ENCODE assay signal across 16 cellular contexts in the genomic region with DNA sequence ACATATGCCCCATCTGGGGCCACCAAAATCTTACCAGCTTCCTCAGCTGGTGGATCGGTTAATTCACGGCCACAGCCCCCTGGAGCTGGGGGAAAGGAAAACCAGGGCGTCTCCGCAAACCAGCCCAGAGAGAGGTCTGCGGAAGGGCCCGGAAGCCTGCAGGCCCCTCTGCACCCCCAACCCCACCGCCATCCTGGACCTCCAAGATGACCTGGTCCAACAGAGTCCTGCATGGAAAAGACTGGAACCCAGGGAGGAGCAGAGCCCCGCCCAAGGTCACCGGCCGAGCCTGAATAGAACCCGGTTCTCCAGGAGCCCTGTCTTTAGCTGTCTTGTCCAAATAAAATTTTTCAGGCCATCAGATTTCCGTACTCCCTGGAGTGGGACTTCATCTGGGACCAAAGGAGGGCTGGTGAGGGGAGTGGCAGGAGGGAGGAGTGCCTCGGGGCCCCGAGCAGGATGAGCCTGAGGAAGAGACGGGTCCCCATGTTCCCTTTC. TPM values are rescaled to one million over a fixed set of nuclear protein-coding genes. Genes with fewer than 3 reads are reported as not detected.
DNase-seq lines count a peak whose midpoint lies in the region; ATAC-seq and TF ChIP-seq lines count a peak whose summit lies in the region.
"Had no signal": no experiment of that assay in that cellular context is flagged by ENCODE, and none has a peak within 500 bp of the region (broad histone marks: within the 10 kb centered on the region; RNA-seq: fewer than 3 reads in every experiment).

No MANE protein-coding gene starts in this region.

- no peak overlapping the region for H3K27ac ChIP-seq in endodermal cell (ENCODE audit: low read depth, low read length)
- peak overlapping the region; percentile 44 for H3K27ac ChIP-seq in neural cell (ENCODE audit: low read length)
- H3K27ac ChIP-seq: gastroesophageal sphincter, neutrophil had no signal

- peaks cover 10% of the 10 kb centered on the region for H3K4me1 Mint-ChIP-seq in Caco-2 (ENCODE audit: low read depth, unreplicated experiment)
- H3K4me1 Mint-ChIP-seq in IgD-negative memory B cell = peaks cover 0 to 6% (median 2%) of the 10 kb centered on the region in 3 donors
- H3K4me1 Mint-ChIP-seq in endodermal cell = peaks cover 16% of the 10 kb centered on the region
- peaks cover 2% of the 10 kb centered on the region for H3K4me1 Mint-ChIP-seq in activated CD8-positive, alpha-beta memory T cell treated with anti-CD3 and anti-CD28 coated beads, Interleukin-2, amount 10 ng/mL, durations not matched to agents 7 days and 5 days

- intact Hi-C loops in Caco-2 (cut with micrococcal nuclease; ENCODE audit: unreplicated experiment) = no loop called here

- H2AFZ ChIP-seq in neural cell (ENCODE audit: low read depth, low read length) = no peak overlapping the region

- BruUV-seq in Caco-2 (replicated peaks; lab: Mats Ljungman, UMichigan) = no TSS peak

- no peaks in the 10 kb centered on the region for H3K36me3 Mint-ChIP-seq in Caco-2 (ENCODE audit: insufficient read depth, unreplicated experiment)
- H3K36me3 Mint-ChIP-seq in IgD-negative memory B cell = no peaks in the 10 kb centered on the region
- peaks cover 2% of the 10 kb centered on the region for H3K36me3 Mint-ChIP-seq in endodermal cell (ENCODE audit: low read depth)
- no peaks in the 10 kb centered on the region for H3K36me3 Mint-ChIP-seq in activated CD8-positive, alpha-beta memory T cell treated with anti-CD3 and anti-CD28 coated beads, Interleukin-2, amount 10 ng/mL, durations not matched to agents 7 days and 5 days

- POLR2A ChIA-PET in Caco-2 (lab: Charles Lee) = interaction anchor here (0.5 kb wide), 1 partner anchor 52 kb away, joined by 10 read pairs; no protein-coding TSS in a partner anchor

- DNase-seq in Caco-2 = no peak
- peak; percentile 51 for DNase-seq in endodermal cell
- DNase-seq in activated CD8-positive, alpha-beta memory T cell treated with anti-CD3 and anti-CD28 coated beads, Interleukin-2, amount 10 ng/mL, durations not matched to agents 7 days and 5 days = no peak
- no peak for DNase-seq in foreskin fibroblast
- DNase-seq: amniotic stem cell, MG63, NCI-H2029 treated with DMSO at 0.1 percent for 48 hours, NCI-H774, SHP77, small intestine had no signal

- H3K27ac Mint-ChIP-seq in Caco-2 (ENCODE audit: unreplicated experiment) (no peak overlapping the region), IgD-negative memory B cell (no peak overlapping the region), endodermal cell (no peak overlapping the region)
- no peak overlapping the region for H3K27ac Mint-ChIP-seq in activated CD8-positive, alpha-beta memory T cell treated with anti-CD3 and anti-CD28 coated beads, Interleukin-2, amount 10 ng/mL, durations not matched to agents 7 days and 5 days

- CTCF ChIA-PET in Caco-2 (lab: Charles Lee) = no interaction called here
- CTCF ChIA-PET in activated CD8-positive, alpha-beta memory T cell treated with anti-CD3 and anti-CD28 coated beads, Interleukin-2, amount 10 ng/mL, durations not matched to agents 7 days and 5 days (lab: Charles Lee) = no interaction called here

- H3K27me3 Mint-ChIP-seq in Caco-2 (ENCODE audit: insufficient read depth, unreplicated experiment) (peaks cover 16% of the 10 kb centered on the region), IgD-negative memory B cell (peaks cover 33% of the 10 kb centered on the region), endodermal cell (ENCODE audit: insufficient read depth) (peaks cover 19% of the 10 kb centered on the region)
- peaks cover 52% of the 10 kb centered on the region for H3K27me3 Mint-ChIP-seq in activated CD8-positive, alpha-beta memory T cell treated with anti-CD3 and anti-CD28 coated beads, Interleukin-2, amount 10 ng/mL, durations not matched to agents 7 days and 5 days

- no peaks in the 10 kb centered on the region for H3K79me2 ChIP-seq in neural cell (replicated peaks; ENCODE audit: insufficient read depth, low read length)

- H3K4me3 ChIP-seq in Caco-2 (ENCODE audit: low read depth, low read length) (no peak overlapping the region), endodermal cell (ENCODE audit: low read length) (no peak overlapping the region), neural cell (ENCODE audit: low read length) (peak overlapping the region; percentile 67), foreskin fibroblast (ENCODE audit: low read depth in 1 of 2, low read length in 2 of 2) (no peak overlapping the region)
- H3K4me3 ChIP-seq: MG63 had no signal

- no peaks in the 10 kb centered on the region for H3F3A ChIP-seq in neural cell (ENCODE audit: insufficient read depth, low read length, poor library complexity, severe bottlenecking)

- no peak for ATAC-seq in activated CD8-positive, alpha-beta memory T cell treated with anti-CD3 and anti-CD28 coated beads, Interleukin-2, amount 10 ng/mL, durations not matched to agents 7 days and 5 days
- ATAC-seq in HG03280 (IDR thresholded peaks at IDR 0.05; ENCODE audit: unreplicated experiment) = no peak

- no peaks in the 10 kb centered on the region for H4K20me1 ChIP-seq in neural cell (ENCODE audit: insufficient read depth)

- H3K9me3 ChIP-seq in Caco-2 (no peaks in the 10 kb centered on the region), endodermal cell (ENCODE audit: control insufficient read depth, low read length) (no peaks in the 10 kb centered on the region), neural cell (ENCODE audit: low read length) (no peaks in the 10 kb centered on the region)
- H3K9me3 ChIP-seq: gastroesophageal sphincter, HAP-1, neutrophil had no signal

- peak overlapping the region; percentile 8 for H3K4me2 ChIP-seq in neural cell (ENCODE audit: low read length)

- H3K9ac ChIP-seq in endodermal cell (ENCODE audit: extremely low read depth, low read length, poor library complexity, severe bottlenecking) = no peak overlapping the region
- H3K9ac ChIP-seq in neural cell (ENCODE audit: low read length) = peak overlapping the region; percentile 91

- H3K36me3 ChIP-seq in Caco-2 (ENCODE audit: control insufficient read depth, insufficient read depth, low read length) (no peaks in the 10 kb centered on the region), endodermal cell (ENCODE audit: control insufficient read depth, insufficient read depth, low read length) (no peaks in the 10 kb centered on the region), neural cell (ENCODE audit: insufficient read depth, low read length) (no peaks in the 10 kb centered on the region)
- H3K36me3 ChIP-seq: gastroesophageal sphincter, HAP-1, MG63, neutrophil had no signal

- no peak for TF ChIP-seq CTCF in Caco-2 (IDR thresholded peaks at IDR 0.05; ENCODE audit: insufficient read depth in 1 of 2, low read depth in 1 of 2, low read length in 1 of 2, severe bottlenecking in 1 of 2, unreplicated experiment in 1 of 2)
- TF ChIP-seq CTCF in endodermal cell (conservative IDR thresholded peaks at IDR 0.05) = no peak
- no peak for TF ChIP-seq CTCF in neural cell (IDR thresholded peaks at IDR 0.05; ENCODE audit: poor library complexity, severe bottlenecking)
- no peak for TF ChIP-seq CTCF in foreskin fibroblast (IDR thresholded peaks at IDR 0.05; ENCODE audit: low read depth, low read length)

- no peaks in the 10 kb centered on the region for H3K9me2 ChIP-seq in neural cell (ENCODE audit: insufficient read depth, low read length)

- H3K27me3 ChIP-seq in Caco-2 (replicated peaks; ENCODE audit: control insufficient read depth, insufficient read depth, low read length) (peaks cover 3% of the 10 kb centered on the region), endodermal cell (ENCODE audit: control insufficient read depth, insufficient read depth, low read length, poor library complexity, severe bottlenecking) (peaks cover 16% of the 10 kb centered on the region), neural cell (ENCODE audit: insufficient read depth, low read depth, low read length) (peaks cover 15% of the 10 kb centered on the region)

- H3K9me3 Mint-ChIP-seq in Caco-2 (ENCODE audit: unreplicated experiment) (no peaks in the 10 kb centered on the region), IgD-negative memory B cell (no peaks in the 10 kb centered on the region), endodermal cell (no peaks in the 10 kb centered on the region)
- no peaks in the 10 kb centered on the region for H3K9me3 Mint-ChIP-seq in activated CD8-positive, alpha-beta memory T cell treated with anti-CD3 and anti-CD28 coated beads, Interleukin-2, amount 10 ng/mL, durations not matched to agents 7 days and 5 days (ENCODE audit: low read depth)

- TF ChIP-seq RAD21 in neural cell (conservative IDR thresholded peaks at IDR 0.05) = no peak

- H3K4me3 Mint-ChIP-seq in Caco-2 (ENCODE audit: unreplicated experiment) = peak overlapping the region; percentile 67
- H3K4me3 Mint-ChIP-seq in IgD-negative memory B cell = peak overlapping the region; percentile 45 to 86 (median 72)
- peak overlapping the region; percentile 92 for H3K4me3 Mint-ChIP-seq in endodermal cell
- H3K4me3 Mint-ChIP-seq in activated CD8-positive, alpha-beta memory T cell treated with anti-CD3 and anti-CD28 coated beads, Interleukin-2, amount 10 ng/mL, durations not matched to agents 7 days and 5 days = no peak overlapping the region

- peaks cover 12% of the 10 kb centered on the region for H3K4me1 ChIP-seq in Caco-2
- H3K4me1 ChIP-seq in endodermal cell (ENCODE audit: control insufficient read depth, insufficient read depth, low read length) = no peaks in the 10 kb centered on the region
- H3K4me1 ChIP-seq: HAP-1 had no signal

- WGBS in endodermal cell (ENCODE audit: insufficient coverage in 1 of 2, insufficient read length in 1 of 2), 2 experiments = 74 to 82% methylated on average over 9 to 15 of the region's 15 CpGs

- no peak for TF ChIP-seq EP300 in neural cell (conservative IDR thresholded peaks at IDR 0.05; ENCODE audit: poor library complexity, severe bottlenecking)

TF ChIP-seq in neural cell, 6 proteins besides CTCF, POLR2A, EP300 and RAD21 (continues in another document):
- no peak for TF ChIP-seq MXI1 (conservative IDR thresholded peaks at IDR 0.05; ENCODE audit: poor library complexity, severe bottlenecking)

RNA-seq across cellular contexts. Expression of a gene that starts 37.4 kb away (rescaled TPM):
- 6.7 and 10.7 TPM in 2 replicates for total RNA-seq in Caco-2 (2022)
- 0.81 TPM for polyA plus RNA-seq in IgD-negative memory B cell
- total RNA-seq in endodermal cell = 10 to 100 TPM; 81.9 to 95.9 TPM
- 76.8 TPM for polyA plus RNA-seq in endodermal cell (2013, experiment 1 of 2)
- polyA plus RNA-seq in endodermal cell (2013, experiment 2 of 2) = 71.1 TPM
- 507 and 592 TPM in 2 replicates for polyA plus RNA-seq in neural cell
- polyA minus RNA-seq in neural cell = 346 and 414 TPM in 2 replicates
- total RNA-seq in activated CD8-positive, alpha-beta memory T cell treated with anti-CD3 and anti-CD28 coated beads, Interleukin-2, amount 10 ng/mL, durations not matched to agents 7 days and 5 days = 1 to 10 TPM; 1.6 to 2.5 TPM

RNA-seq across cellular contexts. Expression of a gene that starts 52.8 kb away (rescaled TPM):
- total RNA-seq in Caco-2 (2022) (34.9 and 41.7 TPM in 2 replicates), endodermal cell (10 to 100 TPM; 37.2 to 42.3 TPM)
- polyA plus RNA-seq in IgD-negative memory B cell (12.4 TPM), neural cell (59.4 and 61.2 TPM in 2 replicates)
- 26.0 TPM for polyA plus RNA-seq in endodermal cell (2013, experiment 1 of 2)
- polyA plus RNA-seq in endodermal cell (2013, experiment 2 of 2) = 21.5 TPM
- polyA minus RNA-seq in neural cell = 34.6 and 36.9 TPM in 2 replicates
- 10 to 100 TPM; 12.6 to 17.8 TPM for total RNA-seq in activated CD8-positive, alpha-beta memory T cell treated with anti-CD3 and anti-CD28 coated beads, Interleukin-2, amount 10 ng/mL, durations not matched to agents 7 days and 5 days
